Comparison of ENCODE assay signal across 10 cellular contexts in the genomic region with DNA sequence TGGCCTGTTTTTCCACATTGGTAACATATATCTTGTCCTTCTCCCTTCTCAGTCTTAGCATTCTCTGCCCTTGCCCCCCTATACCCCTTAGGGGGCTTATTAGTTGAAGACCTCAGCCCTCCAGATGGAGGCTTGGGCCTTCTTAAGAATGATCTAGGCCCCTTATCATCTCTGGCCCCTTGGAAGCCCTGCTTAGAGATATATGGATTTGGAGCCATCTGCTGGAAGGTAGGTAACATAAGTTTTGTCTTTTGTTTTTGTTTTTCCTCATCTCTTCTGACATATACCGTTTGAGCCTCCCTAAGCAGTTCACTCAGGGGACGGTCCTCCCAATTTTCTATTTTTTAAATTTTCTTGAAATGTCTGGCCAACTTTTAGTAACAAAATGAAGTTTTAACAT. TPM values are rescaled to one million over a fixed set of nuclear protein-coding genes. Genes with fewer than 3 reads are reported as not detected.
DNase-seq lines count a peak whose midpoint lies in the region; ATAC-seq and TF ChIP-seq lines count a peak whose summit lies in the region.
"Had no signal": no experiment of that assay in that cellular context is flagged by ENCODE, and none has a peak within 500 bp of the region (broad histone marks: within the 10 kb centered on the region; RNA-seq: fewer than 3 reads in every experiment).

No MANE protein-coding gene starts in this region.

- H3K4me3 Mint-ChIP-seq in MCF 10A (ENCODE audit: unreplicated experiment), result no peak overlapping the region
- no peak overlapping the region for H3K4me3 Mint-ChIP-seq in type B pancreatic cell
- H3K4me3 Mint-ChIP-seq: naive thymus-derived CD8-positive, alpha-beta T cell; T-helper 2 cell treated with Interferon-gamma antibody and Interleukin-4, amounts not matched to agents 5 μg/mL and 100 μg/mL, for 36 hours had no signal

- H3K9me3 Mint-ChIP-seq in MCF 10A (ENCODE audit: unreplicated experiment), result no peaks in the 10 kb centered on the region
- no peaks in the 10 kb centered on the region for H3K9me3 Mint-ChIP-seq in type B pancreatic cell
- H3K9me3 Mint-ChIP-seq: naive thymus-derived CD8-positive, alpha-beta T cell; T-helper 2 cell treated with Interferon-gamma antibody and Interleukin-4, amounts not matched to agents 5 μg/mL and 100 μg/mL, for 36 hours had no signal

- no peak overlapping the region for H3K4me3 ChIP-seq in breast epithelium

- BruUV-seq in MCF 10A (replicated peaks; lab: Mats Ljungman, UMichigan), result no TSS peak

- no peaks in the 10 kb centered on the region for H3K36me3 ChIP-seq in breast epithelium

- CTCF ChIA-PET in MCF 10A (lab: Yijun Ruan, JAX), result interaction anchor here (1.0 kb wide), 1 partner anchor 88 kb away, joined by 3 read pairs; no protein-coding TSS in a partner anchor

- H3K27ac Mint-ChIP-seq in MCF 10A (ENCODE audit: low read depth, unreplicated experiment) (no peak overlapping the region), type B pancreatic cell (no peak overlapping the region)
- H3K27ac Mint-ChIP-seq: naive thymus-derived CD8-positive, alpha-beta T cell; T-helper 2 cell treated with Interferon-gamma antibody and Interleukin-4, amounts not matched to agents 5 μg/mL and 100 μg/mL, for 36 hours had no signal

- H3K4me1 ChIP-seq in breast epithelium, result no peaks in the 10 kb centered on the region

- H3K36me3 Mint-ChIP-seq in MCF 10A (ENCODE audit: insufficient read depth, unreplicated experiment) (no peaks in the 10 kb centered on the region), type B pancreatic cell (no peaks in the 10 kb centered on the region)
- H3K36me3 Mint-ChIP-seq: naive thymus-derived CD8-positive, alpha-beta T cell had no signal

- no peak for TF ChIP-seq POLR2A in breast epithelium (IDR thresholded peaks at IDR 0.05)

- TF ChIP-seq CTCF in MCF 10A (IDR thresholded peaks at IDR 0.05; ENCODE audit: unreplicated experiment) (peak; percentile 26), breast epithelium (IDR thresholded peaks at IDR 0.05) (no peak), type B pancreatic cell (conservative IDR thresholded peaks at IDR 0.05) (peak; percentile 49)

- intact Hi-C loops in MCF 10A (cut with micrococcal nuclease), result no loop called here
- intact Hi-C loops in breast epithelium (cut with DNase I; ENCODE audit: low total_unique reads), result no loop called here
- intact Hi-C loops in left cardiac atrium (cut with DNase I), result no loop called here

- H3K9me3 ChIP-seq in breast epithelium, result no peaks in the 10 kb centered on the region

- no peak overlapping the region for H3K27ac ChIP-seq in breast epithelium

- H3K27me3 Mint-ChIP-seq in MCF 10A (ENCODE audit: insufficient read depth, unreplicated experiment), result peaks cover 56% of the 10 kb centered on the region
- H3K27me3 Mint-ChIP-seq in type B pancreatic cell, result no peaks in the 10 kb centered on the region

- DNase-seq in MCF 10A (ENCODE audit: unreplicated experiment) (peak; percentile 31), breast epithelium (ENCODE audit: low spot score in 2 of 2) (no peak), NCI-H2196 (lab: John Stamatoyannopoulos, UW; ENCODE audit: unreplicated experiment) (peak; percentile 10), cerebellum (ENCODE audit: low spot score) (peak; percentile 20), type B pancreatic cell (ENCODE audit: extremely low spot score, unreplicated experiment) (no peak), left cardiac atrium (no peak)

- POLR2A ChIA-PET in MCF 10A (lab: Yijun Ruan, JAX), result no interaction called here

- H3K4me1 Mint-ChIP-seq in MCF 10A (ENCODE audit: insufficient read depth, unreplicated experiment) (no peaks in the 10 kb centered on the region), type B pancreatic cell (ENCODE audit: unreplicated experiment) (no peaks in the 10 kb centered on the region)
- H3K4me1 Mint-ChIP-seq: naive thymus-derived CD8-positive, alpha-beta T cell had no signal

- ATAC-seq in HG03039 (IDR thresholded peaks at IDR 0.05; ENCODE audit: unreplicated experiment) (no peak), HG02798 (IDR thresholded peaks at IDR 0.05; ENCODE audit: poor library complexity, unreplicated experiment) (no peak), left cardiac atrium (no peak)
- ATAC-seq: naive thymus-derived CD8-positive, alpha-beta T cell had no signal

- peaks cover 0 to 42% of the 10 kb centered on the region in 2 donors for H3K27me3 ChIP-seq in breast epithelium

RNA-seq across cellular contexts. Expression of a gene that starts 48.3 kb away (rescaled TPM):
- total RNA-seq in MCF 10A (2022), result not detected in 2 replicates
- total RNA-seq in breast epithelium, result 1 to 10 TPM in 2 of 3 donors, under 1 TPM in 1; 0.48 to 5.3 (median 2.6) TPM
- 26.5 TPM for total RNA-seq in cerebellum
- 2.1 and 2.5 TPM in 2 replicates for total RNA-seq in type B pancreatic cell (ENCODE audit: low replicate concordance)
- total RNA-seq in left cardiac atrium, result 1 to 10 TPM; 6.9 to 7.7 TPM

Comparison
In these comparisons a context has a peak if more than half of its experiments do, and no peak if none do; other contexts are left out.
1. DNase-seq: peak in MCF 10A (single experiment), NCI-H2196 (single experiment) and cerebellum (single experiment); none in breast epithelium (0 of 2), type B pancreatic cell (single experiment) and left cardiac atrium (single experiment).
2. CTCF ChIP-seq: peak in MCF 10A (single experiment) and type B pancreatic cell (single experiment); none in breast epithelium (0 of 3).